In genomic region chr14:24162083-24162482, GRCh38 we compare ENCODE assay signal across 2 cellular contexts.
TF ChIP-seq lines count a peak whose summit lies in the region.

No MANE protein-coding gene starts in this region.

TF ChIP-seq in SK-N-SH, 30 proteins besides CTCF, POLR2A, EP300 and RAD21 (continued from another document):
- no peak for TF ChIP-seq ZBTB33 (IDR thresholded peaks at IDR 0.05; ENCODE audit: borderline replicate concordance, low read depth)
- no peak for TF ChIP-seq RXRA (IDR thresholded peaks at IDR 0.05; ENCODE audit: borderline replicate concordance, low read depth)
- TF ChIP-seq USF2 (IDR thresholded peaks at IDR 0.05; ENCODE audit: borderline replicate concordance, low read depth, low read length): no peak
- TF ChIP-seq REST (IDR thresholded peaks at IDR 0.05; ENCODE audit: low read depth, low read length): no peak
- TF ChIP-seq NFIC (IDR thresholded peaks at IDR 0.05; ENCODE audit: borderline replicate concordance): no peak
- no peak for TF ChIP-seq MAX (IDR thresholded peaks at IDR 0.05; ENCODE audit: low read depth)

TF ChIP-seq in liver, 16 proteins besides CTCF, POLR2A, EP300 and RAD21 (continued from another document):
- TF ChIP-seq ATF3 (IDR thresholded peaks at IDR 0.05): no peak
- no peak for TF ChIP-seq EGR1 (IDR thresholded peaks at IDR 0.05; ENCODE audit: low read depth in 2 of 2)
- no peak for TF ChIP-seq SP1 (IDR thresholded peaks at IDR 0.05)
- no peak for TF ChIP-seq RXRA (IDR thresholded peaks at IDR 0.05)
- TF ChIP-seq JUND (IDR thresholded peaks at IDR 0.05): no peak
- TF ChIP-seq YY1 (IDR thresholded peaks at IDR 0.05): no peak
- no peak for TF ChIP-seq FOXA2 (IDR thresholded peaks at IDR 0.05)
- no peak for TF ChIP-seq FOXA1 (IDR thresholded peaks at IDR 0.05)
